Comparison of ENCODE assay signal across 13 cellular contexts in the genomic region with DNA sequence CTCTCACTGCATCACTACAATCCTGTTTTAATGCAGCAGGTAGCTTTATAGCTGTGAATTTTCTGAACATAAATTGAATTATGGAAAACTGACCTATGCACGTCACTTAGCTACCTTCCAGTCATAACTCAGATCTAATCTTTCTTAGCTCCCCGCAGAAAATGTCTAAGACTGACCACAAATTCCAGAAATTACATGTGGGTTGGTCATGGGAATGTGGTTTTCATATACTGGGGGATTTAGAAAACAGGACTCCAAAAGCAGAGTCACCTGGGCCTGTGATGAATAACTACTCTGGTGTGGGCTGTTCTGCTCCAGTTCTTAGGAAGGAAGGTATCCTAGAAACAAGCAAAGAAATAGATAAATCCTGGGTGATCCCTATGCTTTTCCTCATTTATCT.
DNase-seq lines count a peak whose midpoint lies in the region; ATAC-seq and TF ChIP-seq lines count a peak whose summit lies in the region.
"Had no signal": no experiment of that assay in that cellular context is flagged by ENCODE, and none has a peak within 500 bp of the region (broad histone marks: within the 10 kb centered on the region; RNA-seq: fewer than 3 reads in every experiment).

No MANE protein-coding gene starts in this region.

- H3K4me3 ChIP-seq in AG10803 (ENCODE audit: low read length) (no peak overlapping the region), kidney epithelial cell (ENCODE audit: low read depth, low read length) (no peak overlapping the region)
- H3K4me3 ChIP-seq: BLaER1, K562, skin epidermis had no signal

- no peaks in the 10 kb centered on the region for H3K27me3 ChIP-seq in kidney epithelial cell (ENCODE audit: control insufficient read depth, insufficient read depth, low read length)
- H3K27me3 ChIP-seq: BLaER1 had no signal

- no peaks in the 10 kb centered on the region for H3K36me3 ChIP-seq in kidney epithelial cell (ENCODE audit: control insufficient read depth, insufficient read depth, low read length)
- H3K36me3 ChIP-seq: BLaER1 had no signal

- DNase-seq in AG10803 (ENCODE audit: low read depth) = peak; percentile 72
- peak; percentile 50 for DNase-seq in LoVo (ENCODE audit: low spot score)
- DNase-seq in astrocyte of the hippocampus (ENCODE audit: low read depth, low spot score) = peak; percentile 93
- peak; percentile 76 for DNase-seq in kidney epithelial cell (ENCODE audit: low read depth)
- no peak for DNase-seq in stimulated activated CD4-positive, alpha-beta T cell treated with anti-CD3 and anti-CD28 coated beads, Interleukin-15, amount 100 ng/mL, for 24 hours
- no peak for DNase-seq in sciatic nerve (ENCODE audit: low spot score)
- DNase-seq: activated naive CD8-positive, alpha-beta T cell treated with anti-CD3 and anti-CD28 coated beads, Interleukin-2, amount 10 ng/mL, durations not matched to agents 7 days and 5 days; NCI-H2029 treated with DMSO at 0.1 percent for 48 hours had no signal

- ATAC-seq in HG02588 (IDR thresholded peaks at IDR 0.05; ENCODE audit: unreplicated experiment) (no peak), GM18907 (IDR thresholded peaks at IDR 0.05; ENCODE audit: unreplicated experiment) (no peak), sciatic nerve (no peak)
- ATAC-seq: K562 had no signal

- intact Hi-C loops in sciatic nerve (cut with DNase I) = no loop called here

- no peak for TF ChIP-seq CTCF in AG10803 (conservative IDR thresholded peaks at IDR 0.05; ENCODE audit: low read length)
- no peak for TF ChIP-seq CTCF in kidney epithelial cell (IDR thresholded peaks at IDR 0.05; ENCODE audit: insufficient read depth, low read length, poor library complexity, severe bottlenecking)

Comparison
In these comparisons a context has a peak if more than half of its experiments do, and no peak if none do; other contexts are left out.
1. DNase-seq: peak in AG10803 (single experiment), LoVo (single experiment), astrocyte of the hippocampus (single experiment) and kidney epithelial cell (single experiment); none in stimulated activated CD4-positive, alpha-beta T cell treated with anti-CD3 and anti-CD28 coated beads, Interleukin-15, amount 100 ng/mL, for 24 hours (single experiment) and sciatic nerve (single experiment).